Comparison of ENCODE assay signal across 10 cellular contexts in the genomic region with DNA sequence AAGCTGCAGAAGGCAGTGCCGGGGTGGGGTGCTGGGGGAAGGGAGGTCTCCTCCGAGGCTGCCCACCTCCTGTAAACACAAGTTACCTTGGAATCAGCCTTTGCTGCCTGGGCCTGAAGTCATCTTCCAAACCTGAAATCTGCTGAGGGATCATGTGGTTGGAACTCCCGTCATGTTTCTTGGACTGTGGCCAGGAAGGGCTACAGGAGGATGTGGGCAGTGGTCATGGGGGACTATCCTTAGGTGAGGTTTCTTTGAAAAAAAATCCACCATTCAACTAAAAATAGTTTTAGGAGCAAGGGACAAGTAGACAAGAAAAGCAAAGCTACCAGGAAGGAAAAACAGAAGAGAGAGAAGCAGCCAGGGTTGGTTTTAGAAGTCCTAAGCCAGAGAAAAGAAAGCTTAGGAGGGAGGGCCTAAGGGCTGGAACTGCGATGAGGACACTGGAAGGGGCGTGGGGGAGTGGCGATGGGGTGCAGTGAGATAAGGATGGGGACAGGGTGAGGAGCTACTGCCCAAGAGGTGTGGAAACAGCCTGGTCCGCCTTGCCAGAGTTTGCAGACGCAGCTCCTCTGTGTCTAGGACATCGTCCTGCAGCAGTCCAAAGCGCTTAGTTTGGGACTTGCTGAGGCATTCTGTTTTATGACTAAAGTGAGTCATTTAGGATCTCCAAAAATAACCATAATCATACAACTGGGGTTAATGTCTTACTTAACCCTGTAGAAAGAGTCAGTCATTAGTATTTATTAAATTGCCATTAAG.
DNase-seq lines count a peak whose midpoint lies in the region; FAIRE-seq and TF ChIP-seq lines count a peak whose summit lies in the region.
"Had no signal": no experiment of that assay in that cellular context is flagged by ENCODE, and none has a peak within 500 bp of the region (broad histone marks: within the 10 kb centered on the region; RNA-seq: fewer than 3 reads in every experiment).

No MANE protein-coding gene starts in this region.

- peak overlapping the region; percentile 68 for H3K4me2 ChIP-seq in Karpas-422 (ENCODE audit: low read depth, low read length, poor library complexity, severe bottlenecking)

- POLR2A ChIA-PET in AG04450 (lab: Yijun Ruan, JAX), result interaction anchor here (0.5 to 1.4 kb wide), 3 partner anchors 14 to 50 kb away, joined by 3 to 5 read pairs (median 3); no protein-coding TSS in a partner anchor

- H3K4me3 Mint-ChIP-seq in glutamatergic neuron (ENCODE audit: unreplicated experiment), result no peak overlapping the region
- H3K4me3 Mint-ChIP-seq: activated CD4-positive, alpha-beta memory T cell treated with anti-CD3 and anti-CD28 coated beads for 36 hours had no signal

- no peaks in the 10 kb centered on the region for H3K9me2 ChIP-seq in Karpas-422 (replicated peaks; ENCODE audit: insufficient read depth, low read length)

- peaks cover 2% of the 10 kb centered on the region for H3K27me3 Mint-ChIP-seq in glutamatergic neuron (ENCODE audit: unreplicated experiment)

- H3K27ac Mint-ChIP-seq in glutamatergic neuron (ENCODE audit: unreplicated experiment), result no peak overlapping the region
- H3K27ac Mint-ChIP-seq: activated CD4-positive, alpha-beta memory T cell treated with anti-CD3 and anti-CD28 coated beads for 36 hours had no signal

- H4K20me1 ChIP-seq in Karpas-422 (ENCODE audit: insufficient read depth, low read depth, low read length), result no peaks in the 10 kb centered on the region

- H3K4me3 ChIP-seq in AG04450 (ENCODE audit: low read depth, low read length) (peak overlapping the region; percentile 15; the same call in 1 of the 2 replicates), Karpas-422 (ENCODE audit: low read length) (no peak overlapping the region), fibroblast of the aortic adventitia (ENCODE audit: low read depth, low read length) (peak overlapping the region; percentile 25)

- CTCF ChIA-PET in AG04450 (lab: Charles Lee), result interaction anchor here (0.6 to 3.5 kb wide), 3 partner anchors 21 to 489 kb away, joined by 3 to 24 read pairs (median 4); no protein-coding TSS in a partner anchor

- no peak overlapping the region for H3K9ac ChIP-seq in Karpas-422 (ENCODE audit: low read length)

- no peak overlapping the region; the same call in 1 of the 2 replicates for H2AFZ ChIP-seq in Karpas-422 (ENCODE audit: low read length)

- H3K4me1 Mint-ChIP-seq in glutamatergic neuron (ENCODE audit: low read depth, unreplicated experiment), result peaks cover 13% of the 10 kb centered on the region

- peak overlapping the region; percentile 74 for H3K27ac ChIP-seq in AG04450 (ENCODE audit: low read depth, low read length)
- H3K27ac ChIP-seq in Karpas-422 (ENCODE audit: low read length), result no peak overlapping the region

- H3K4me1 ChIP-seq in Karpas-422 (ENCODE audit: low read length), result peaks cover 53% of the 10 kb centered on the region

- H3K36me3 ChIP-seq in Karpas-422 (ENCODE audit: insufficient read depth, low read length), result no peaks in the 10 kb centered on the region
- H3K36me3 ChIP-seq: BE2C had no signal

- peak; percentile 84 for FAIRE-seq in GM19239 (lab: Jason Lieb, UNC)

- TF ChIP-seq CTCF in AG04450 (IDR thresholded peaks at IDR 0.05; ENCODE audit: low read depth, low read length) (no peak), fibroblast of the aortic adventitia (IDR thresholded peaks at IDR 0.05; ENCODE audit: insufficient read depth, low read length) (no peak), glutamatergic neuron (IDR thresholded peaks at IDR 0.05; ENCODE audit: partially characterized antibody, unreplicated experiment) (no peak)

- H3K79me2 ChIP-seq in Karpas-422 (ENCODE audit: low read length), result no peaks in the 10 kb centered on the region

- no peaks in the 10 kb centered on the region for H3K9me3 ChIP-seq in AG04450 (ENCODE audit: control insufficient read depth, insufficient read depth, low read length)
- no peaks in the 10 kb centered on the region for H3K9me3 ChIP-seq in Karpas-422 (ENCODE audit: low read length)
- H3K9me3 ChIP-seq: BE2C had no signal

- no peaks in the 10 kb centered on the region for H3K36me3 Mint-ChIP-seq in glutamatergic neuron (ENCODE audit: unreplicated experiment)
- H3K36me3 Mint-ChIP-seq: activated CD4-positive, alpha-beta memory T cell treated with anti-CD3 and anti-CD28 coated beads for 36 hours had no signal

- DNase-seq in AG04450 (ENCODE audit: low read depth, low spot score), result no peak
- no peak for DNase-seq in GM19239 (ENCODE audit: insufficient read length, low spot score)
- no peak for DNase-seq in Karpas-422
- peak; percentile 64 for DNase-seq in fibroblast of the aortic adventitia (ENCODE audit: low read depth)
- no peak for DNase-seq in NCI-H2107 treated with DMSO at 0.1 percent for 48 hours (lab: John Stamatoyannopoulos, UW; ENCODE audit: unreplicated experiment)
- no peak for DNase-seq in glutamatergic neuron
- no peak for DNase-seq in NCI-H82 treated with DMSO at 0.1 percent for 48 hours (lab: John Stamatoyannopoulos, UW; ENCODE audit: unreplicated experiment)
- no peak for DNase-seq in hippocampal formation (lab: John Stamatoyannopoulos, UW)
- DNase-seq: activated CD4-positive, alpha-beta memory T cell treated with anti-CD3 and anti-CD28 coated beads for 36 hours; BE2C had no signal

- peaks cover 2% of the 10 kb centered on the region for H3K9me3 Mint-ChIP-seq in glutamatergic neuron (ENCODE audit: unreplicated experiment)
- H3K9me3 Mint-ChIP-seq: activated CD4-positive, alpha-beta memory T cell treated with anti-CD3 and anti-CD28 coated beads for 36 hours had no signal

- H3K27me3 ChIP-seq in AG04450 (ENCODE audit: control insufficient read depth, insufficient read depth, low read length), result no peaks in the 10 kb centered on the region
- no peaks in the 10 kb centered on the region for H3K27me3 ChIP-seq in Karpas-422 (ENCODE audit: low read length)
- H3K27me3 ChIP-seq: BE2C had no signal
